ENCODE assay signal across 30 cellular contexts in genomic region chr1:113433177-113433576, GRCh38.
"Had no signal": no experiment of that assay in that cellular context is flagged by ENCODE, and none has a peak within 500 bp of the region (broad histone marks: within the 10 kb centered on the region; RNA-seq: fewer than 3 reads in every experiment).

No MANE protein-coding gene starts in this region.

- H3K4me3 ChIP-seq: PC-9 had no signal

- H3K4me2 ChIP-seq: KMS-11, PC-9 had no signal

- ATAC-seq: activated CD8-positive, alpha-beta memory T cell treated with anti-CD3 and anti-CD28 coated beads, Interleukin-2, amount 10 ng/mL, durations not matched to agents 7 days and 5 days; activated naive CD8-positive, alpha-beta T cell treated with anti-CD3 and anti-CD28 coated beads, Interleukin-2, amount 50 U/mL, for 24 hours; Right ventricle myocardium inferior; SK-N-SH treated with all-trans-retinoic acid at 6 μM for 48 hours; T-cell; T-helper 17 cell had no signal

- H3K36me3 ChIP-seq: WERI-Rb-1 had no signal

- H3K9ac ChIP-seq: KMS-11 had no signal

- H3K27ac ChIP-seq: KMS-11, PC-9, RWPE1, WERI-Rb-1 had no signal

- H2AFZ ChIP-seq: PC-9 had no signal

- DNase-seq: activated CD4-positive, alpha-beta memory T cell treated with anti-CD3 and anti-CD28 coated beads, Interleukin-2, amount 10 ng/mL, durations not matched to agents 7 days and 5 days; activated CD4-positive, alpha-beta T cell treated with anti-CD3 and anti-CD28 coated beads for 1 hour; activated CD4-positive, alpha-beta T cell treated with anti-CD3 and anti-CD28 coated beads for 48 hours; activated CD4-positive, CD25-positive, alpha-beta regulatory T cell; activated CD8-positive, alpha-beta memory T cell treated with anti-CD3 and anti-CD28 coated beads for 24 hours; activated CD8-positive, alpha-beta memory T cell treated with anti-CD3 and anti-CD28 coated beads, Interleukin-2, amount 10 ng/mL, durations not matched to agents 7 days and 5 days; activated CD8-positive, alpha-beta memory T cell treated with anti-CD3 and anti-CD28 coated beads, Interleukin-2, amount 50 U/mL, for 48 hours; activated effector memory CD4-positive, alpha-beta T cell treated with Interleukin-2 at 50 U/mL for 16 hours; activated naive CD4-positive, alpha-beta T cell treated with anti-CD3 and anti-CD28 coated beads, Interleukin-2, amount 10 ng/mL, durations not matched to agents 7 days and 5 days; activated naive CD8-positive, alpha-beta T cell treated with anti-CD3 and anti-CD28 coated beads, Interleukin-2, amount 50 U/mL, for 24 hours; activated T-cell treated with anti-CD3 and anti-CD28 coated beads, Interleukin-2, amount 50 U/mL, for 48 hours; anterior cingulate cortex; central memory CD4-positive, alpha-beta T cell; NCI-H1105; NCI-H1436; NCI-H1694; NCI-H2029; NCI-H345; NCI-H524 treated with DMSO at 0.1 percent for 48 hours; NCI-H748 treated with DMSO at 0.1 percent for 48 hours; NK-92 treated with Interleukin-12 subunit alpha and Interleukin-12 subunit beta, amount 100 ng/mL, for 24 hours; PC-9; SIG-M5; T-cell; T-helper 17 cell; WERI-Rb-1 had no signal
